8 cellular contexts compared by ENCODE assay signal in the genomic region with DNA sequence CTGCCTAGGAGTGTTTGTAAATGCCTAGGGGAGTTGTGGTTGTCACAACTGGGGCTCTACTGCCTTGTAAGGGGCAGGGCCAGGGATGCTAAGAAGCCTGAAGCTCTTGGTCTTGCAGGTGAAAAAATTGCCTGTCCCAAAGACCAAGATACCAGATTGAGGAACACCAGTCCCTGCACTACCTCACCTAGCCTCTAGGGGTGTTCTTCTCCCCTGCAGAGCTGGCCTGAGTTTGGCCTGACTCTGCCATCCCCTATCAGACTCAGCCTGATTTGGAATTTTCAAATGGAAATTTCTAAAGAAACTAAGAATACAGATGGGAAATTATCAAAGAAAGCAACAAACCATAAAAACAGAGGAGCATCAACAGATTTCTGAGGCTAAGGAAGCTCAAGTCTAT.
DNase-seq lines count a peak whose midpoint lies in the region; ATAC-seq and TF ChIP-seq lines count a peak whose summit lies in the region.

No MANE protein-coding gene starts in this region.

- no peak overlapping the region for H3K9ac ChIP-seq in mesenchymal stem cell (ENCODE audit: low read length)

- H3K27ac ChIP-seq in RWPE2 (ENCODE audit: poor library complexity, severe bottlenecking) (no peak overlapping the region), mesenchymal stem cell (ENCODE audit: low read length, poor library complexity, severe bottlenecking) (no peak overlapping the region)

- TF ChIP-seq CTCF in RWPE2 (IDR thresholded peaks at IDR 0.05; ENCODE audit: poor library complexity, severe bottlenecking): peak; percentile 24

- H3K18ac ChIP-seq in mesenchymal stem cell (ENCODE audit: low read depth in 1 of 2, low read length in 2 of 2): no peak overlapping the region

- peak; percentile 62 for ATAC-seq in GM21786 (IDR thresholded peaks at IDR 0.05; ENCODE audit: unreplicated experiment)
- ATAC-seq in RWPE2 (ENCODE audit: low read depth): no peak

- H4K8ac ChIP-seq in mesenchymal stem cell (ENCODE audit: low read length): no peak overlapping the region

- H3K27me3 ChIP-seq in RWPE2 (ENCODE audit: insufficient read depth, poor library complexity, severe bottlenecking) (no peaks in the 10 kb centered on the region), mesenchymal stem cell (ENCODE audit: control insufficient read depth in 1 of 2, insufficient read depth in 1 of 2, low read length in 2 of 2) (no peaks in the 10 kb centered on the region)

- no peak overlapping the region for H3K4me3 ChIP-seq in RWPE2 (ENCODE audit: severe bottlenecking)
- no peak overlapping the region for H3K4me3 ChIP-seq in mesenchymal stem cell (ENCODE audit: insufficient read depth in 1 of 2, low read depth in 1 of 2, low read length in 2 of 2)

- H2AK5ac ChIP-seq in mesenchymal stem cell (ENCODE audit: low read length, severe bottlenecking): no peak overlapping the region

- H2BK120ac ChIP-seq in mesenchymal stem cell (ENCODE audit: low read depth, low read length): no peak overlapping the region

- no peaks in the 10 kb centered on the region for H3K9me3 ChIP-seq in RWPE2 (ENCODE audit: severe bottlenecking)
- peaks cover 7% of the 10 kb centered on the region for H3K9me3 ChIP-seq in mesenchymal stem cell (ENCODE audit: control insufficient read depth, low read length)

- H3K23ac ChIP-seq in mesenchymal stem cell (ENCODE audit: low read length in 2 of 2): no peak overlapping the region

- no peaks in the 10 kb centered on the region for H3K79me1 ChIP-seq in mesenchymal stem cell (replicated peaks; ENCODE audit: low read length, poor library complexity, severe bottlenecking)

- H4K91ac ChIP-seq in mesenchymal stem cell (ENCODE audit: low read length): no peak overlapping the region

- no peak overlapping the region for H2BK15ac ChIP-seq in mesenchymal stem cell (ENCODE audit: low read depth, poor library complexity, severe bottlenecking)

- H3K4me1 ChIP-seq in RWPE2 (ENCODE audit: insufficient read depth, poor library complexity, severe bottlenecking) (no peaks in the 10 kb centered on the region), mesenchymal stem cell (ENCODE audit: control insufficient read depth, insufficient read depth, low read depth, low read length) (no peaks in the 10 kb centered on the region)

- no peak overlapping the region for H3K14ac ChIP-seq in mesenchymal stem cell (ENCODE audit: low read length in 2 of 2)

- no peaks in the 10 kb centered on the region for H3K36me3 ChIP-seq in RWPE2 (ENCODE audit: low read depth)
- no peaks in the 10 kb centered on the region for H3K36me3 ChIP-seq in mesenchymal stem cell (ENCODE audit: control insufficient read depth in 1 of 2, insufficient read depth in 2 of 2, low read depth in 1 of 2, low read length in 2 of 2)

- H2AFZ ChIP-seq in mesenchymal stem cell (ENCODE audit: low read depth, low read length): no peak overlapping the region

- H2BK5ac ChIP-seq in mesenchymal stem cell (ENCODE audit: low read depth, low read length, poor library complexity, severe bottlenecking): no peak overlapping the region

- DNase-seq in Caki2 (ENCODE audit: low read depth): peak; percentile 1
- DNase-seq in RWPE2 (ENCODE audit: low spot score): no peak
- DNase-seq in iPS-NIHi11 (ENCODE audit: low spot score): peak; percentile 10
- no peak for DNase-seq in NCI-H2081 treated with DMSO at 0.1 percent for 48 hours (lab: John Stamatoyannopoulos, UW)
- no peak for DNase-seq in cerebellar cortex (ENCODE audit: low spot score)
- DNase-seq in mesenchymal stem cell: no peak
- DNase-seq in NCI-H2227 treated with DMSO at 0.1 percent for 48 hours (lab: John Stamatoyannopoulos, UW): no peak

- no peak overlapping the region for H3K4me2 ChIP-seq in mesenchymal stem cell (ENCODE audit: low read length, poor library complexity, severe bottlenecking)

- in situ Hi-C loops in Caki2 (cut with HindIII; ENCODE audit: low pct_unique_long_range_greater_than_20kb, low sequenced_read_pairs): no loop called here

- H3K4ac ChIP-seq in mesenchymal stem cell (ENCODE audit: low read depth in 1 of 2, low read length in 2 of 2): no peak overlapping the region

- no peak overlapping the region for H2BK12ac ChIP-seq in mesenchymal stem cell (ENCODE audit: low read length in 2 of 2)

Comparison
In these comparisons a context has a peak if more than half of its experiments do, and no peak if none do; other contexts are left out.
1. DNase-seq: peak in Caki2 (single experiment) and iPS-NIHi11 (single experiment); none in RWPE2 (single experiment), NCI-H2081 treated with DMSO at 0.1 percent for 48 hours (single experiment), cerebellar cortex (single experiment), mesenchymal stem cell (single experiment) and NCI-H2227 treated with DMSO at 0.1 percent for 48 hours (single experiment).